In the genomic region with DNA sequence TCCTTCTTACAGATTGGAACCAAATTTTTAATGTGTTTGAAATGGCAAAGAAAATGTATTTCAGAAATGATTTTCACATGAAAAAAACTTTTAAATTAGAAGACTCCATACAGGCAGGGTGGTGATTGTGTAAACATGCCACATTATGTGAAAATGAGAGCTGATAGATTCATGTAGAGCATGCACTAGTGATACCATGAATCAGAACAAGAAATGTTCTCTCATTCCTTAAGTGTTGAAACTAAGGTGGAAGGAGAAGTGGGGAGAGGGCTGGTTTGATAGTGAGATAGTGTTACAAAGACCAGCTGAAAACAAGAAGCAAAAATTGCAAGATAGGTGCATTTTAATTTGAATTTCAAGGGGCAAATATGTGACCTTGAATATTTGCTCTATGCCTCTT, we compare ENCODE assay signal across 14 cellular contexts.
DNase-seq lines count a peak whose midpoint lies in the region; ATAC-seq and TF ChIP-seq lines count a peak whose summit lies in the region.
"Had no signal": no experiment of that assay in that cellular context is flagged by ENCODE, and none has a peak within 500 bp of the region (broad histone marks: within the 10 kb centered on the region; RNA-seq: fewer than 3 reads in every experiment).

No MANE protein-coding gene starts in this region.

- POLR2A ChIA-PET in MCF 10A (lab: Yijun Ruan, JAX): no interaction called here

- H3K9me3 Mint-ChIP-seq in MCF 10A (ENCODE audit: unreplicated experiment) (no peaks in the 10 kb centered on the region), immature natural killer cell (no peaks in the 10 kb centered on the region)
- H3K9me3 Mint-ChIP-seq: activated T-cell treated with anti-CD3 and anti-CD28 coated beads, Interleukin-2, amount 50 U/mL, for 24 hours had no signal

- CTCF ChIA-PET in MCF 10A (lab: Yijun Ruan, JAX): no interaction called here

- intact Hi-C loops in MCF 10A (cut with micrococcal nuclease) (no loop called here), posterior cingulate gyrus (cut with DNase I) (no loop called here)

- H3K27me3 Mint-ChIP-seq in MCF 10A (ENCODE audit: insufficient read depth, unreplicated experiment) (no peaks in the 10 kb centered on the region), immature natural killer cell (ENCODE audit: low read depth in 3 of 3) (peaks cover 2 to 3% (median 2%) of the 10 kb centered on the region in 3 donors)

- no peak overlapping the region for H3K4me3 Mint-ChIP-seq in MCF 10A (ENCODE audit: unreplicated experiment)
- no peak overlapping the region for H3K4me3 Mint-ChIP-seq in immature natural killer cell
- H3K4me3 Mint-ChIP-seq: activated T-cell treated with anti-CD3 and anti-CD28 coated beads, Interleukin-2, amount 50 U/mL, for 24 hours; neural progenitor cell had no signal

- ATAC-seq in GM18511 (IDR thresholded peaks at IDR 0.05; ENCODE audit: unreplicated experiment): peak; percentile 78
- ATAC-seq in GM19467 (IDR thresholded peaks at IDR 0.05; ENCODE audit: unreplicated experiment): peak; percentile 47
- peak; percentile 79 for ATAC-seq in HG02884 (IDR thresholded peaks at IDR 0.05; ENCODE audit: unreplicated experiment)
- peak; percentile 69 for ATAC-seq in HG03558 (IDR thresholded peaks at IDR 0.05; ENCODE audit: extremely low read depth, unreplicated experiment)
- ATAC-seq: body of pancreas, left ventricle myocardium superior had no signal

- no TSS peak for BruUV-seq in MCF 10A (replicated peaks; lab: Mats Ljungman, UMichigan)

- TF ChIP-seq CTCF in MCF 10A (IDR thresholded peaks at IDR 0.05; ENCODE audit: unreplicated experiment): no peak

- no peak for DNase-seq in MCF 10A (ENCODE audit: unreplicated experiment)
- no peak for DNase-seq in NCI-H1417 treated with DMSO at 0.1 percent for 48 hours (lab: John Stamatoyannopoulos, UW)
- DNase-seq in posterior cingulate gyrus: no peak
- no peak for DNase-seq in immature natural killer cell
- DNase-seq: activated T-cell treated with anti-CD3 and anti-CD28 coated beads, Interleukin-2, amount 50 U/mL, for 24 hours; body of pancreas; left ventricle myocardium superior; NCI-H69; stimulated activated CD8-positive, alpha-beta memory T cell treated with anti-CD3 and anti-CD28 coated beads, Interleukin-4, amount 100 ng/mL, for 48 hours had no signal

- H3K4me1 Mint-ChIP-seq in MCF 10A (ENCODE audit: insufficient read depth, unreplicated experiment) (no peaks in the 10 kb centered on the region), immature natural killer cell (no peaks in the 10 kb centered on the region)

- H3K36me3 Mint-ChIP-seq in MCF 10A (ENCODE audit: insufficient read depth, unreplicated experiment) (no peaks in the 10 kb centered on the region), immature natural killer cell (no peaks in the 10 kb centered on the region)
- H3K36me3 Mint-ChIP-seq: neural progenitor cell had no signal

- H3K27ac Mint-ChIP-seq in MCF 10A (ENCODE audit: low read depth, unreplicated experiment) (no peak overlapping the region), immature natural killer cell (no peak overlapping the region)
- H3K27ac Mint-ChIP-seq: activated T-cell treated with anti-CD3 and anti-CD28 coated beads, Interleukin-2, amount 50 U/mL, for 24 hours; neural progenitor cell had no signal
